In the genomic region with DNA sequence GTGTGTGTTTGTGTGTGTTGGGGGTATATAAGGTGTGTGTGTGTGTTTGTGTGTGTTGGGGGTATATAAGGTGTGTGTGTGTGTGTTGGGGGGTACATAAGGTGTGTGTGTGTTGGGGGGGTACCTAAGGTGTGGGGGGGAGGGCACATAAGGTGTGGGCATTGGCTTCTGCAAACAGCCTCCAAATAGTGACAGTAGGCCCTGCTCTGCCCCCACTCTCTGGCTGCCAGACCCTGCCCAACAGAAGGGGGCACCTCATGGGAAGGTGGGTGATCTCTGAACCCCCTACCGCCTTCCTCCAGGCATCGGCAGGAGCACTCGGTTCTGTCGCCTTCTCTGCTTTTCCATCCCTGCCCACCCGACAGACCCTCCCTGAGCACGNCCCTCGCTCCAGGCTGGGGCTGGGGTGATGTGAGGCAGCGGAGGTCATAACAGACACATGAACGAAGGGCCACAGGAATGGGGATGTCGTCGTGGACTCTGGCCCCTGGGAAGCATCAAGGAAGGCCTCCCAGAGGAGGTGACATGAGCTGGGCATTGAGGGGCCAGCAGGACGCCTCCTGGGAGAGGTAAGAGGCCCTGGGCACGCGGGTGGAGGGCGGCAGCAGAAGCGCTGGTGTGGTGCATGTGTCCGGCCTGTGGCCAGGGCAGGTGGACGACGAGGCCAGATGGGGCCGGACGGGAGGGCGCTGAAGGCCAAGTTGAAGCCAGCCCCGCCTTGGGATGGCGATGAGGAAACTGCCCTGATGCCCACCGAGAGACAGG, we compare ENCODE assay signal across 8 cellular contexts. TPM values are rescaled to one million over a fixed set of nuclear protein-coding genes. Genes with fewer than 3 reads are reported as not detected.
DNase-seq lines count a peak whose midpoint lies in the region; ATAC-seq and TF ChIP-seq lines count a peak whose summit lies in the region.

No MANE protein-coding gene starts in this region.

- H3K4me2 ChIP-seq in MM.1S (ENCODE audit: low read depth, low read length), result peak overlapping the region; percentile 41; the same call in 1 of the 2 replicates

- intact Hi-C loops in lower leg skin (cut with DNase I; ENCODE audit: low total_unique reads), result no loop called here

- no peaks in the 10 kb centered on the region for H3K9me2 ChIP-seq in MM.1S (replicated peaks; ENCODE audit: insufficient read depth, low read length)

- 49 to 65% methylated on average over 16 to 25 of the region's 25 CpGs for WGBS in lower leg skin, 2 donors
- 27 to 33% methylated on average over 18 to 25 of the region's 25 CpGs for WGBS in upper lobe of left lung, 2 donors

- DNase-seq in MM.1S (no peak), cardiac fibroblast (ENCODE audit: low read depth in 2 of 2) (peak in 1 of 2 donors; percentile 27), lower leg skin (ENCODE audit: low spot score in 2 of 2) (no peak), upper lobe of left lung (no peak), NCI-H1436 treated with DMSO at 0.1 percent for 48 hours (lab: John Stamatoyannopoulos, UW) (no peak), RPMI8226 (no peak)

- no peak overlapping the region for H3K4me3 ChIP-seq in MM.1S (ENCODE audit: low read length)
- H3K4me3 ChIP-seq in cardiac fibroblast (replicated peaks in 1 of 2; ENCODE audit: low read depth in 2 of 2, low read length in 2 of 2), result peak overlapping the region; percentile 43 to 47
- H3K4me3 ChIP-seq in lower leg skin (ENCODE audit: low read depth, poor library complexity, severe bottlenecking), result peak overlapping the region; percentile 23
- H3K4me3 ChIP-seq in upper lobe of left lung, result peak overlapping the region; percentile 16 to 75 (median 60)

- H3K36me3 ChIP-seq in MM.1S (replicated peaks; ENCODE audit: insufficient read depth, low read length), result no peaks in the 10 kb centered on the region
- no peaks in the 10 kb centered on the region for H3K36me3 ChIP-seq in upper lobe of left lung

- H3K27me3 ChIP-seq in MM.1S (replicated peaks; ENCODE audit: insufficient read depth, low read length) (peaks cover 3% of the 10 kb centered on the region; the same call in 1 of the 2 replicates), upper lobe of left lung (peaks cover 0 to 2% (median 0%) of the 10 kb centered on the region in 4 donors)

- TF ChIP-seq POLR2A in lower leg skin (IDR thresholded peaks at IDR 0.05) (no peak), upper lobe of left lung (IDR thresholded peaks at IDR 0.05) (no peak)

- H3K4me1 ChIP-seq in MM.1S (ENCODE audit: low read length) (no peaks in the 10 kb centered on the region), upper lobe of left lung (peaks cover 15 to 23% (median 18%) of the 10 kb centered on the region in 4 donors)

- H2AFZ ChIP-seq in MM.1S (ENCODE audit: low read length), result no peak overlapping the region

- H3K9me3 ChIP-seq in MM.1S (replicated peaks; ENCODE audit: insufficient read depth, low read length) (no peaks in the 10 kb centered on the region), upper lobe of left lung (no peaks in the 10 kb centered on the region)

- no peak overlapping the region for H3K9ac ChIP-seq in MM.1S (ENCODE audit: low read length)

- H3K27ac ChIP-seq in MM.1S (ENCODE audit: low read length) (no peak overlapping the region), upper lobe of left lung (peak overlapping the region; percentile 50 to 87 (median 78))

- H3K79me2 ChIP-seq in MM.1S (ENCODE audit: low read length), result no peaks in the 10 kb centered on the region

- no peaks in the 10 kb centered on the region for H3F3A ChIP-seq in MM.1S (ENCODE audit: insufficient read depth, low read length)

- no peak for TF ChIP-seq EP300 in upper lobe of left lung (IDR thresholded peaks at IDR 0.05)

- TF ChIP-seq CTCF in MM.1S (IDR thresholded peaks at IDR 0.05; ENCODE audit: low read length) (no peak), cardiac fibroblast (IDR thresholded peaks at IDR 0.05; ENCODE audit: low read depth, low read length) (no peak), lower leg skin (IDR thresholded peaks at IDR 0.05) (no peak), upper lobe of left lung (IDR thresholded peaks at IDR 0.05) (no peak)

- ATAC-seq in GM18909 (IDR thresholded peaks at IDR 0.05; ENCODE audit: poor library complexity, unreplicated experiment) (peak; percentile 50), upper lobe of left lung (ENCODE audit: low FRiP score in 2 of 2) (peak; percentile 94 to 100), HG03159 (IDR thresholded peaks at IDR 0.05; ENCODE audit: unreplicated experiment) (no peak)

- H4K20me1 ChIP-seq in MM.1S (ENCODE audit: insufficient read depth, low read length), result no peaks in the 10 kb centered on the region

RNA-seq across cellular contexts. Expression of a gene that starts 43.4 kb away (rescaled TPM):
- total RNA-seq in lower leg skin (1 to 10 TPM; 4.7 to 9.5 (median 8.7) TPM), upper lobe of left lung (10 to 100 TPM in 4 of 6 donors, 1 to 10 TPM in 2; 7.3 to 28.1 (median 12.1) TPM)
